ENCODE assay signal across 1 cellular context in genomic region chr2:119424284-119425118, GRCh38.
A peak's percentile ranks its signal among the peaks of the same experiment; 100 is the strongest.
TF ChIP-seq lines count a peak whose summit lies in the region.

No MANE protein-coding gene starts in this region.

TF ChIP-seq in HepG2, 621 proteins besides CTCF, POLR2A, EP300 and RAD21 (continued from another document):
- TF ChIP-seq, protein P1, sequence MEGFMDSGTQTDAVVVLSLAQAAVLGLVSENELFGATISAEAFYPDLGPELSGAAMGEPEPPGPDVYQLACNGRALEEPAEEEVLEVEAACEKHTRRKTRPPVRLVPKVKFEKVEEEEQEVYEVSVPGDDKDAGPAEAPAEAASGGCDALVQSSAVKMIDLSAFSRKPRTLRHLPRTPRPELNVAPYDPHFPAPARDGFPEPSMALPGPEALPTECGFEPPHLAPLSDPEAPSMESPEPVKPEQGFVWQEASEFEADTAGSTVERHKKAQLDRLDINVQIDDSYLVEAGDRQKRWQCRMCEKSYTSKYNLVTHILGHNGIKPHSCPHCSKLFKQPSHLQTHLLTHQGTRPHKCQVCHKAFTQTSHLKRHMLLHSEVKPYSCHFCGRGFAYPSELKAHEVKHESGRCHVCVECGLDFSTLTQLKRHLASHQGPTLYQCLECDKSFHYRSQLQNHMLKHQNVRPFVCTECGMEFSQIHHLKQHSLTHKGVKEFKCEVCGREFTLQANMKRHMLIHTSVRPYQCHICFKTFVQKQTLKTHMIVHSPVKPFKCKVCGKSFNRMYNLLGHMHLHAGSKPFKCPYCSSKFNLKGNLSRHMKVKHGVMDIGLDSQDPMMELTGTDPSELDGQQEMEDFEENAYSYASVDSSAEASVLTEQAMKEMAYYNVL (CRISPR knock-in tag; IDR thresholded peaks at IDR 0.05; ENCODE audit: borderline replicate concordance) = no peak
- no peak for TF ChIP-seq NFYC (CRISPR knock-in tag; IDR thresholded peaks at IDR 0.05)
- no peak for TF ChIP-seq ZNF563 (CRISPR knock-in tag; IDR thresholded peaks at IDR 0.05)
- no peak for TF ChIP-seq ZNF607 (CRISPR knock-in tag; IDR thresholded peaks at IDR 0.05; ENCODE audit: borderline replicate concordance)
- TF ChIP-seq KDM5A (IDR thresholded peaks at IDR 0.05; ENCODE audit: borderline replicate concordance, low read length) = no peak
- TF ChIP-seq, protein P2, sequence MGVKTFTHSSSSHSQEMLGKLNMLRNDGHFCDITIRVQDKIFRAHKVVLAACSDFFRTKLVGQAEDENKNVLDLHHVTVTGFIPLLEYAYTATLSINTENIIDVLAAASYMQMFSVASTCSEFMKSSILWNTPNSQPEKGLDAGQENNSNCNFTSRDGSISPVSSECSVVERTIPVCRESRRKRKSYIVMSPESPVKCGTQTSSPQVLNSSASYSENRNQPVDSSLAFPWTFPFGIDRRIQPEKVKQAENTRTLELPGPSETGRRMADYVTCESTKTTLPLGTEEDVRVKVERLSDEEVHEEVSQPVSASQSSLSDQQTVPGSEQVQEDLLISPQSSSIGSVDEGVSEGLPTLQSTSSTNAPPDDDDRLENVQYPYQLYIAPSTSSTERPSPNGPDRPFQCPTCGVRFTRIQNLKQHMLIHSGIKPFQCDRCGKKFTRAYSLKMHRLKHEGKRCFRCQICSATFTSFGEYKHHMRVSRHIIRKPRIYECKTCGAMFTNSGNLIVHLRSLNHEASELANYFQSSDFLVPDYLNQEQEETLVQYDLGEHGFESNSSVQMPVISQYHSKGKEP (CRISPR knock-in tag; IDR thresholded peaks at IDR 0.05) = no peak
- TF ChIP-seq ZNF777 (CRISPR knock-in tag; IDR thresholded peaks at IDR 0.05) = no peak
- TF ChIP-seq ZNF720 (CRISPR knock-in tag; IDR thresholded peaks at IDR 0.05) = no peak
- TF ChIP-seq PAWR (CRISPR knock-in tag; IDR thresholded peaks at IDR 0.05; ENCODE audit: borderline replicate concordance) = 0 out of 2 replicates have a peak, but pooled peaks have one; percentile 10
- no peak for TF ChIP-seq FOXK1 (CRISPR knock-in tag; IDR thresholded peaks at IDR 0.05; ENCODE audit: borderline replicate concordance, low read depth)
- no peak for TF ChIP-seq ZNF790 (CRISPR knock-in tag; IDR thresholded peaks at IDR 0.05; ENCODE audit: borderline replicate concordance)
- TF ChIP-seq HNRNPK (IDR thresholded peaks at IDR 0.05; ENCODE audit: low read depth, low read length, poor library complexity, severe bottlenecking) = no peak
- peak; percentile 58 for TF ChIP-seq EED (CRISPR knock-in tag; IDR thresholded peaks at IDR 0.05)
- no peak for TF ChIP-seq ZNF567 (CRISPR knock-in tag; IDR thresholded peaks at IDR 0.05; ENCODE audit: borderline replicate concordance)
- TF ChIP-seq ZSCAN30 (CRISPR knock-in tag; IDR thresholded peaks at IDR 0.05) = no peak
- TF ChIP-seq NR2F6 (IDR thresholded peaks at IDR 0.05) = 0 out of 2 replicates have a peak, but pooled peaks have one; percentile 47
- no peak for TF ChIP-seq NR2F6 (CRISPR knock-in tag; IDR thresholded peaks at IDR 0.05)
- no peak for TF ChIP-seq WIZ (CRISPR knock-in tag; IDR thresholded peaks at IDR 0.05)
- TF ChIP-seq ATF1 (CRISPR knock-in tag; IDR thresholded peaks at IDR 0.05) = no peak
- TF ChIP-seq ZNF550 (CRISPR knock-in tag; IDR thresholded peaks at IDR 0.05; ENCODE audit: borderline replicate concordance) = no peak
- TF ChIP-seq, protein P3, sequence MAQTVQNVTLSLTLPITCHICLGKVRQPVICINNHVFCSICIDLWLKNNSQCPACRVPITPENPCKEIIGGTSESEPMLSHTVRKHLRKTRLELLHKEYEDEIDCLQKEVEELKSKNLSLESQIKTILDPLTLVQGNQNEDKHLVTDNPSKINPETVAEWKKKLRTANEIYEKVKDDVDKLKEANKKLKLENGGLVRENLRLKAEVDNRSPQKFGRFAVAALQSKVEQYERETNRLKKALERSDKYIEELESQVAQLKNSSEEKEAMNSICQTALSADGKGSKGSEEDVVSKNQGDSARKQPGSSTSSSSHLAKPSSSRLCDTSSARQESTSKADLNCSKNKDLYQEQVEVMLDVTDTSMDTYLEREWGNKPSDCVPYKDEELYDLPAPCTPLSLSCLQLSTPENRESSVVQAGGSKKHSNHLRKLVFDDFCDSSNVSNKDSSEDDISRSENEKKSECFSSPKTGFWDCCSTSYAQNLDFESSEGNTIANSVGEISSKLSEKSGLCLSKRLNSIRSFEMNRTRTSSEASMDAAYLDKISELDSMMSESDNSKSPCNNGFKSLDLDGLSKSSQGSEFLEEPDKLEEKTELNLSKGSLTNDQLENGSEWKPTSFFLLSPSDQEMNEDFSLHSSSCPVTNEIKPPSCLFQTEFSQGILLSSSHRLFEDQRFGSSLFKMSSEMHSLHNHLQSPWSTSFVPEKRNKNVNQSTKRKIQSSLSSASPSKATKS (CRISPR knock-in tag; IDR thresholded peaks at IDR 0.05) = no peak
- no peak for TF ChIP-seq GATAD1 (CRISPR knock-in tag; IDR thresholded peaks at IDR 0.05)
- TF ChIP-seq SNAPC2 (CRISPR knock-in tag; IDR thresholded peaks at IDR 0.05) = no peak
- TF ChIP-seq CENPX (CRISPR knock-in tag; IDR thresholded peaks at IDR 0.05) = no peak
- TF ChIP-seq ZNF350 (CRISPR knock-in tag; IDR thresholded peaks at IDR 0.05; ENCODE audit: borderline replicate concordance, low read depth) = 0 out of 2 replicates have a peak, but pooled peaks have one; percentile 27
- TF ChIP-seq FOSL2 (CRISPR knock-in tag; IDR thresholded peaks at IDR 0.05) = no peak
- peak; percentile 63; the same call in 1 of the 2 replicates for TF ChIP-seq NFKB2 (CRISPR knock-in tag; IDR thresholded peaks at IDR 0.05; ENCODE audit: borderline replicate concordance)
